1 cellular context compared by ENCODE assay signal in the genomic region with DNA sequence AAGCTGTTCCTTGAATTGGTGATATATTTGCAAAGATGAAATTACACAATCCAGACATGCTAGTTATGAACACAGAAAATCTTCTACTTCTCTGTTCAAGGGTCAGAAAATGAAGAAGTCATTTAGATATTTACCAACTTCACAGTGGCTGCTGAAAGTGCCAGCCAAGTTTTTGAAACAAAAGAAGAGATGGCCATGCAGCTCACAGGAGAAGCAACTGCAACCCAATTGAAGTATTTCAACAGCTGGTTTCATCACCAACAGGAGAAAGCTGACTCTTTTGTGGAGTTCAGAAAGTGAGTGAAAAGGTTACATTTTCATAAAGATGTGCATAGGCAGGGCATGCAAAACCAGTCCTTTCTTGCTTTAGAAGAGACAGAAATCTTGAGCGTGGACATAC.
TF ChIP-seq lines count a peak whose summit lies in the region.

No MANE protein-coding gene starts in this region.

TF ChIP-seq in H1, 55 proteins besides CTCF, POLR2A, EP300 and RAD21 (continued from another document):
- TF ChIP-seq, protein P1, sequence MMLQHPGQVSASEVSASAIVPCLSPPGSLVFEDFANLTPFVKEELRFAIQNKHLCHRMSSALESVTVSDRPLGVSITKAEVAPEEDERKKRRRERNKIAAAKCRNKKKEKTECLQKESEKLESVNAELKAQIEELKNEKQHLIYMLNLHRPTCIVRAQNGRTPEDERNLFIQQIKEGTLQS (IDR thresholded peaks at IDR 0.05; ENCODE audit: insufficient read depth, low read depth, low read length), result no peak
- no peak for TF ChIP-seq JUN (IDR thresholded peaks at IDR 0.05; ENCODE audit: low read depth, low read length)
- TF ChIP-seq TBP (IDR thresholded peaks at IDR 0.05; ENCODE audit: low read depth, low read length), result no peak
- TF ChIP-seq CHD1 (IDR thresholded peaks at IDR 0.05; ENCODE audit: low read depth, low read length), result no peak
- no peak for TF ChIP-seq SP2 (IDR thresholded peaks at IDR 0.05; ENCODE audit: low read length)
- TF ChIP-seq PHF8 (conservative IDR thresholded peaks at IDR 0.05; ENCODE audit: low read depth, low read length), result no peak
- no peak for TF ChIP-seq RXRA (IDR thresholded peaks at IDR 0.05; ENCODE audit: insufficient read depth, low read depth, low read length)
- TF ChIP-seq KDM5A (IDR thresholded peaks at IDR 0.05; ENCODE audit: low read length), result no peak
- TF ChIP-seq SRF (IDR thresholded peaks at IDR 0.05; ENCODE audit: low read depth, low read length), result no peak
- no peak for TF ChIP-seq CREB1 (IDR thresholded peaks at IDR 0.05)
- TF ChIP-seq YY1 (IDR thresholded peaks at IDR 0.05; ENCODE audit: low read depth, low read length), result no peak
- no peak for TF ChIP-seq HDAC6 (IDR thresholded peaks at IDR 0.05; ENCODE audit: low read depth, low read length)
- TF ChIP-seq NRF1 (IDR thresholded peaks at IDR 0.05; ENCODE audit: low read depth, low read length), result no peak
- TF ChIP-seq BACH1 (IDR thresholded peaks at IDR 0.05; ENCODE audit: low read length), result no peak
